In genomic region chr20:370977-371754, GRCh38 we compare ENCODE assay signal across 1 cellular context.
TF ChIP-seq lines count a peak whose summit lies in the region.

No MANE protein-coding gene starts in this region.

TF ChIP-seq in K562, 482 proteins besides CTCF, POLR2A, EP300 and RAD21 (continued from another document and continues in another):
- TF ChIP-seq, protein P1, sequence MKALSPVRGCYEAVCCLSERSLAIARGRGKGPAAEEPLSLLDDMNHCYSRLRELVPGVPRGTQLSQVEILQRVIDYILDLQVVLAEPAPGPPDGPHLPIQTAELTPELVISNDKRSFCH (CRISPR knock-in tag; IDR thresholded peaks at IDR 0.05), result no peak
- TF ChIP-seq, protein P1 (tag; IDR thresholded peaks at IDR 0.05), result peak; percentile 92
- TF ChIP-seq ZMIZ1 (IDR thresholded peaks at IDR 0.05; ENCODE audit: low read depth in 2 of 2, low read length in 2 of 2), result no peak
- TF ChIP-seq CTBP1 (IDR thresholded peaks at IDR 0.05; ENCODE audit: borderline replicate concordance), result no peak; the same call in 1 of the 2 replicates
- peak; percentile 36; the same call in 1 of the 2 replicates for TF ChIP-seq ZBTB7A (IDR thresholded peaks at IDR 0.05; ENCODE audit: borderline replicate concordance, control insufficient read depth, low read depth, low read length)
- TF ChIP-seq, protein P2, sequence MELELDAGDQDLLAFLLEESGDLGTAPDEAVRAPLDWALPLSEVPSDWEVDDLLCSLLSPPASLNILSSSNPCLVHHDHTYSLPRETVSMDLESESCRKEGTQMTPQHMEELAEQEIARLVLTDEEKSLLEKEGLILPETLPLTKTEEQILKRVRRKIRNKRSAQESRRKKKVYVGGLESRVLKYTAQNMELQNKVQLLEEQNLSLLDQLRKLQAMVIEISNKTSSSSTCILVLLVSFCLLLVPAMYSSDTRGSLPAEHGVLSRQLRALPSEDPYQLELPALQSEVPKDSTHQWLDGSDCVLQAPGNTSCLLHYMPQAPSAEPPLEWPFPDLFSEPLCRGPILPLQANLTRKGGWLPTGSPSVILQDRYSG (tag; conservative IDR thresholded peaks at IDR 0.05; ENCODE audit: low read depth), result peak; percentile 42; the same call in 1 of the 2 replicates
- no peak for TF ChIP-seq ZNF282 (CRISPR knock-in tag; IDR thresholded peaks at IDR 0.05)
- no peak; the same call in 1 of the 2 replicates for TF ChIP-seq MYC (IDR thresholded peaks at IDR 0.05; ENCODE audit: low read depth, low read length)
- TF ChIP-seq MYC (CRISPR knock-in tag; IDR thresholded peaks at IDR 0.05; ENCODE audit: borderline replicate concordance, low read depth), result no peak; the same call in 1 of the 2 replicates
- no peak for TF ChIP-seq HCFC1 (IDR thresholded peaks at IDR 0.05; ENCODE audit: low read depth, low read length)
- no peak for TF ChIP-seq SMARCE1 (IDR thresholded peaks at IDR 0.05)
- TF ChIP-seq, protein P3, sequence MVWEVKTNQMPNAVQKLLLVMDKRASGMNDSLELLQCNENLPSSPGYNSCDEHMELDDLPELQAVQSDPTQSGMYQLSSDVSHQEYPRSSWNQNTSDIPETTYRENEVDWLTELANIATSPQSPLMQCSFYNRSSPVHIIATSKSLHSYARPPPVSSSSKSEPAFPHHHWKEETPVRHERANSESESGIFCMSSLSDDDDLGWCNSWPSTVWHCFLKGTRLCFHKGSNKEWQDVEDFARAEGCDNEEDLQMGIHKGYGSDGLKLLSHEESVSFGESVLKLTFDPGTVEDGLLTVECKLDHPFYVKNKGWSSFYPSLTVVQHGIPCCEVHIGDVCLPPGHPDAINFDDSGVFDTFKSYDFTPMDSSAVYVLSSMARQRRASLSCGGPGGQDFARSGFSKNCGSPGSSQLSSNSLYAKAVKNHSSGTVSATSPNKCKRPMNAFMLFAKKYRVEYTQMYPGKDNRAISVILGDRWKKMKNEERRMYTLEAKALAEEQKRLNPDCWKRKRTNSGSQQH (CRISPR knock-in tag; IDR thresholded peaks at IDR 0.05), result no peak
- TF ChIP-seq LEF1 (IDR thresholded peaks at IDR 0.05), result no peak
- no peak; the same call in 1 of the 2 replicates for TF ChIP-seq ILK (tag; IDR thresholded peaks at IDR 0.05; ENCODE audit: borderline replicate concordance, low read depth)
- TF ChIP-seq NR4A1 (CRISPR knock-in tag; IDR thresholded peaks at IDR 0.05), result no peak
- peak; percentile 89 for TF ChIP-seq NR4A1 (tag; IDR thresholded peaks at IDR 0.05)
- TF ChIP-seq GTF2E2 (tag; IDR thresholded peaks at IDR 0.05), result peak; percentile 51; the same call in 1 of the 2 replicates
- TF ChIP-seq, protein P4, sequence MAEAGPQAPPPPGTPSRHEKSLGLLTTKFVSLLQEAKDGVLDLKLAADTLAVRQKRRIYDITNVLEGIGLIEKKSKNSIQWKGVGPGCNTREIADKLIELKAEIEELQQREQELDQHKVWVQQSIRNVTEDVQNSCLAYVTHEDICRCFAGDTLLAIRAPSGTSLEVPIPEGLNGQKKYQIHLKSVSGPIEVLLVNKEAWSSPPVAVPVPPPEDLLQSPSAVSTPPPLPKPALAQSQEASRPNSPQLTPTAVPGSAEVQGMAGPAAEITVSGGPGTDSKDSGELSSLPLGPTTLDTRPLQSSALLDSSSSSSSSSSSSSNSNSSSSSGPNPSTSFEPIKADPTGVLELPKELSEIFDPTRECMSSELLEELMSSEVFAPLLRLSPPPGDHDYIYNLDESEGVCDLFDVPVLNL (CRISPR knock-in tag; IDR thresholded peaks at IDR 0.05; ENCODE audit: low read depth), result no peak
- peak; percentile 37; the same call in 1 of the 2 replicates for TF ChIP-seq ZNF766 (CRISPR knock-in tag; conservative IDR thresholded peaks at IDR 0.05)
- peak; percentile 74 for TF ChIP-seq DMBX1 (CRISPR knock-in tag; IDR thresholded peaks at IDR 0.05; ENCODE audit: borderline replicate concordance)
- no peak for TF ChIP-seq FIP1L1 (IDR thresholded peaks at IDR 0.05; ENCODE audit: low read depth, low read length, poor library complexity, severe bottlenecking)
- TF ChIP-seq RCOR1 (IDR thresholded peaks at IDR 0.05; ENCODE audit: borderline replicate concordance in 1 of 2, low read depth in 2 of 2, low read length in 2 of 2), result 0 out of 4 replicates have a peak, but pooled peaks of 1 of the 2 experiments have one; percentile 33
- TF ChIP-seq ZNF23 (CRISPR knock-in tag; IDR thresholded peaks at IDR 0.05), result 0 out of 2 replicates have a peak, but pooled peaks have one; percentile 10
- TF ChIP-seq RBBP5 (IDR thresholded peaks at IDR 0.05; ENCODE audit: borderline replicate concordance, insufficient read depth, low read length, poor library complexity, severe bottlenecking), result peak; percentile 27
- no peak for TF ChIP-seq TEAD4 (IDR thresholded peaks at IDR 0.05; ENCODE audit: low read length)
- TF ChIP-seq TEAD4 (CRISPR knock-in tag; IDR thresholded peaks at IDR 0.05; ENCODE audit: borderline replicate concordance), result no peak
- TF ChIP-seq MCM3 (IDR thresholded peaks at IDR 0.05), result no peak
- peak; percentile 60 for TF ChIP-seq POLR2G (IDR thresholded peaks at IDR 0.05; ENCODE audit: low read depth, low read length)
- no peak for TF ChIP-seq ZNF324 (CRISPR knock-in tag; IDR thresholded peaks at IDR 0.05)
- peak; percentile 8 for TF ChIP-seq KDM5B (IDR thresholded peaks at IDR 0.05; ENCODE audit: insufficient replicate concordance, low read depth, low read length)
- peak; percentile 55; the same call in 1 of the 2 replicates for TF ChIP-seq PTRF (tag; IDR thresholded peaks at IDR 0.05)
- TF ChIP-seq, protein P5, sequence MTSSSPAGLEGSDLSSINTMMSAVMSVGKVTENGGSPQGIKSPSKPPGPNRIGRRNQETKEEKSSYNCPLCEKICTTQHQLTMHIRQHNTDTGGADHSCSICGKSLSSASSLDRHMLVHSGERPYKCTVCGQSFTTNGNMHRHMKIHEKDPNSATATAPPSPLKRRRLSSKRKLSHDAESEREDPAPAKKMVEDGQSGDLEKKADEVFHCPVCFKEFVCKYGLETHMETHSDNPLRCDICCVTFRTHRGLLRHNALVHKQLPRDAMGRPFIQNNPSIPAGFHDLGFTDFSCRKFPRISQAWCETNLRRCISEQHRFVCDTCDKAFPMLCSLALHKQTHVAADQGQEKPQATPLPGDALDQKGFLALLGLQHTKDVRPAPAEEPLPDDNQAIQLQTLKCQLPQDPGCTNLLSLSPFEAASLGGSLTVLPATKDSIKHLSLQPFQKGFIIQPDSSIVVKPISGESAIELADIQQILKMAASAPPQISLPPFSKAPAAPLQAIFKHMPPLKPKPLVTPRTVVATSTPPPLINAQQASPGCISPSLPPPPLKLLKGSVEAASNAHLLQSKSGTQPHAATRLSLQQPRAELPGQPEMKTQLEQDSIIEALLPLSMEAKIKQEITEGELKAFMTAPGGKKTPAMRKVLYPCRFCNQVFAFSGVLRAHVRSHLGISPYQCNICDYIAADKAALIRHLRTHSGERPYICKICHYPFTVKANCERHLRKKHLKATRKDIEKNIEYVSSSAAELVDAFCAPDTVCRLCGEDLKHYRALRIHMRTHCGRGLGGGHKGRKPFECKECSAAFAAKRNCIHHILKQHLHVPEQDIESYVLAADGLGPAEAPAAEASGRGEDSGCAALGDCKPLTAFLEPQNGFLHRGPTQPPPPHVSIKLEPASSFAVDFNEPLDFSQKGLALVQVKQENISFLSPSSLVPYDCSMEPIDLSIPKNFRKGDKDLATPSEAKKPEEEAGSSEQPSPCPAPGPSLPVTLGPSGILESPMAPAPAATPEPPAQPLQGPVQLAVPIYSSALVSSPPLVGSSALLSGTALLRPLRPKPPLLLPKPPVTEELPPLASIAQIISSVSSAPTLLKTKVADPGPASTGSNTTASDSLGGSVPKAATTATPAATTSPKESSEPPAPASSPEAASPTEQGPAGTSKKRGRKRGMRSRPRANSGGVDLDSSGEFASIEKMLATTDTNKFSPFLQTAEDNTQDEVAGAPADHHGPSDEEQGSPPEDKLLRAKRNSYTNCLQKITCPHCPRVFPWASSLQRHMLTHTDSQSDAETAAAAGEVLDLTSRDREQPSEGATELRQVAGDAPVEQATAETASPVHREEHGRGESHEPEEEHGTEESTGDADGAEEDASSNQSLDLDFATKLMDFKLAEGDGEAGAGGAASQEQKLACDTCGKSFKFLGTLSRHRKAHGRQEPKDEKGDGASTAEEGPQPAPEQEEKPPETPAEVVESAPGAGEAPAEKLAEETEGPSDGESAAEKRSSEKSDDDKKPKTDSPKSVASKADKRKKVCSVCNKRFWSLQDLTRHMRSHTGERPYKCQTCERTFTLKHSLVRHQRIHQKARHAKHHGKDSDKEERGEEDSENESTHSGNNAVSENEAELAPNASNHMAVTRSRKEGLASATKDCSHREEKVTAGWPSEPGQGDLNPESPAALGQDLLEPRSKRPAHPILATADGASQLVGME (CRISPR knock-in tag; IDR thresholded peaks at IDR 0.05), result 0 out of 2 replicates have a peak, but pooled peaks have one; percentile 45
- peak; percentile 60 for TF ChIP-seq JUND (IDR thresholded peaks at IDR 0.05; ENCODE audit: borderline replicate concordance, low read depth, low read length)
- TF ChIP-seq JUND (tag; IDR thresholded peaks at IDR 0.05; ENCODE audit: borderline replicate concordance, low read depth, low read length), result no peak; the same call in 2 of the 3 replicates
- TF ChIP-seq GTF2A2 (tag; IDR thresholded peaks at IDR 0.05), result peak; percentile 82
- 0 out of 2 replicates have a peak, but pooled peaks have one; percentile 45 for TF ChIP-seq MAFG (tag; conservative IDR thresholded peaks at IDR 0.05)
- TF ChIP-seq ZNF764 (CRISPR knock-in tag; IDR thresholded peaks at IDR 0.05; ENCODE audit: low read depth), result 0 out of 2 replicates have a peak, but pooled peaks have one; percentile 18
- no peak for TF ChIP-seq PHB2 (IDR thresholded peaks at IDR 0.05; ENCODE audit: low read depth)
- no peak; the same call in 1 of the 2 replicates for TF ChIP-seq ZNF175 (CRISPR knock-in tag; IDR thresholded peaks at IDR 0.05; ENCODE audit: low read depth)
- TF ChIP-seq PTTG1 (tag; IDR thresholded peaks at IDR 0.05; ENCODE audit: low read depth), result 0 out of 2 replicates have a peak, but pooled peaks have one; percentile 59
- TF ChIP-seq ZFP91 (CRISPR knock-in tag; IDR thresholded peaks at IDR 0.05), result no peak
- TF ChIP-seq ZNF668 (CRISPR knock-in tag; IDR thresholded peaks at IDR 0.05), result peak; percentile 43
- TF ChIP-seq, protein P6, sequence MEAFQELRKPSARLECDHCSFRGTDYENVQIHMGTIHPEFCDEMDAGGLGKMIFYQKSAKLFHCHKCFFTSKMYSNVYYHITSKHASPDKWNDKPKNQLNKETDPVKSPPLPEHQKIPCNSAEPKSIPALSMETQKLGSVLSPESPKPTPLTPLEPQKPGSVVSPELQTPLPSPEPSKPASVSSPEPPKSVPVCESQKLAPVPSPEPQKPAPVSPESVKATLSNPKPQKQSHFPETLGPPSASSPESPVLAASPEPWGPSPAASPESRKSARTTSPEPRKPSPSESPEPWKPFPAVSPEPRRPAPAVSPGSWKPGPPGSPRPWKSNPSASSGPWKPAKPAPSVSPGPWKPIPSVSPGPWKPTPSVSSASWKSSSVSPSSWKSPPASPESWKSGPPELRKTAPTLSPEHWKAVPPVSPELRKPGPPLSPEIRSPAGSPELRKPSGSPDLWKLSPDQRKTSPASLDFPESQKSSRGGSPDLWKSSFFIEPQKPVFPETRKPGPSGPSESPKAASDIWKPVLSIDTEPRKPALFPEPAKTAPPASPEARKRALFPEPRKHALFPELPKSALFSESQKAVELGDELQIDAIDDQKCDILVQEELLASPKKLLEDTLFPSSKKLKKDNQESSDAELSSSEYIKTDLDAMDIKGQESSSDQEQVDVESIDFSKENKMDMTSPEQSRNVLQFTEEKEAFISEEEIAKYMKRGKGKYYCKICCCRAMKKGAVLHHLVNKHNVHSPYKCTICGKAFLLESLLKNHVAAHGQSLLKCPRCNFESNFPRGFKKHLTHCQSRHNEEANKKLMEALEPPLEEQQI (IDR thresholded peaks at IDR 0.05), result no peak
- no peak for TF ChIP-seq KLF10 (CRISPR knock-in tag; IDR thresholded peaks at IDR 0.05)
- peak; percentile 71; the same call in 1 of the 2 replicates for TF ChIP-seq MAFK (IDR thresholded peaks at IDR 0.05; ENCODE audit: low read length)
- no peak for TF ChIP-seq CBFB (CRISPR knock-in tag; IDR thresholded peaks at IDR 0.05)
- TF ChIP-seq HNRNPH1 (optimal IDR thresholded peaks at IDR 0.05; ENCODE audit: low read depth, low read length), result no peak
- no peak for TF ChIP-seq NFIC (IDR thresholded peaks at IDR 0.05)
- no peak for TF ChIP-seq NCOA4 (IDR thresholded peaks at IDR 0.05; ENCODE audit: partially characterized antibody)
- TF ChIP-seq BACH1 (tag; IDR thresholded peaks at IDR 0.05), result 0 out of 2 replicates have a peak, but pooled peaks have one; percentile 61
- TF ChIP-seq ZNF778 (CRISPR knock-in tag; IDR thresholded peaks at IDR 0.05), result no peak
- no peak for TF ChIP-seq GTF2F1 (IDR thresholded peaks at IDR 0.05; ENCODE audit: low read depth, low read length)
- TF ChIP-seq KLF13 (tag; IDR thresholded peaks at IDR 0.05; ENCODE audit: borderline replicate concordance, low read depth), result 0 out of 2 replicates have a peak, but pooled peaks have one; percentile 6
